Comparison of ENCODE assay signal across 8 cellular contexts in the genomic region with DNA sequence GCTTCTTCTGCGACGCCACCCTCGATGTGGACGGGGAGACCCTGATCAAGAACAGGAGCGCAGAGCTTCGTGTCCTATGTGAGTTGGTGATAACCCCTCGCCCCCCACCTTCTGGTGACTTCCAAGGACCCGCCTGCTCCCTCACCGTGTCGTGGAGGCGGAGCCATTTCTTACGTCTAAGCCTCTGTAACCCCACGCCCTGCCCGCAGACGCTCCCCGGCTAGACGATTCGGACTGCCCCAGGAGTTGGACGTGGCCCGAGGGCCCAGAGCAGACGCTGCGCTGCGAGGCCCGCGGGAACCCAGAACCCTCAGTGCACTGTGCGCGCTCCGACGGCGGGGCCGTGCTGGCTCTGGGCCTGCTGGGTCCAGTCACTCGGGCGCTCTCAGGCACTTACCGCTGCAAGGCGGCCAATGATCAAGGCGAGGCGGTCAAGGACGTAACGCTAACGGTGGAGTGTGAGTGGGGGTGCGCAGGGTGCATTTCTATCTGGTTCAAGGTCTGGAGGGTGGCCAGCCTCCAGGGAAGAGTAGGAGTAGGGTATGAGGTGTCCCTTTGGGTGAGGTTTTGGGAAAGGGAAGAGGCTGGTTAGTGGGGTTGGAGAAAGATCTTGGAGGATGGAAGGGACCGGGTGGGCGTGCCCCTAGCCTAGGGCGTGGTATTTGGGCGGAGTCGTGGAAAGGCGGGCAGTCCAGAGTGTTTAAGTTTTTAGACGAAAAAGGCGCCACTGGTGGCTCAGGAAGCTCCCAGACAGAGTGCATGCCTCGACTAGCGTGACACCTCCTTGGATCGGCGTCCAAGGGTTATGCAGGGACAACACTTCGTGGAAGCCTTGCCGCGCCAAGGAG. TPM values are rescaled to one million over a fixed set of nuclear protein-coding genes. Genes with fewer than 3 reads are reported as not detected.
DNase-seq lines count a peak whose midpoint lies in the region; TF ChIP-seq lines count a peak whose summit lies in the region.

No MANE protein-coding gene starts in this region.

- no peaks in the 10 kb centered on the region for H3K36me3 Mint-ChIP-seq in IgD-negative memory B cell

- DNase-seq in CD1c-positive myeloid dendritic cell (ENCODE audit: extremely low spot score): peak; percentile 57
- DNase-seq in COLO668 (lab: John Stamatoyannopoulos, UW; ENCODE audit: unreplicated experiment): no peak
- no peak for DNase-seq in foreskin melanocyte
- no peak for DNase-seq in cerebellum (ENCODE audit: low spot score)
- DNase-seq in NCI-H1694 (lab: John Stamatoyannopoulos, UW): no peak

- H2AFZ ChIP-seq in neural cell (ENCODE audit: low read depth, low read length): no peak overlapping the region

- H3K79me2 ChIP-seq in neural cell (replicated peaks; ENCODE audit: insufficient read depth, low read length): no peaks in the 10 kb centered on the region

- no peaks in the 10 kb centered on the region for H4K20me1 ChIP-seq in neural cell (ENCODE audit: insufficient read depth)

- peak overlapping the region; percentile 71 to 93 (median 82) for H3K4me3 Mint-ChIP-seq in IgD-negative memory B cell

- no peaks in the 10 kb centered on the region for H3K9me3 ChIP-seq in duodenal mucosa (ENCODE audit: control insufficient read depth in 1 of 2, low read length in 2 of 2)
- H3K9me3 ChIP-seq in neural cell (ENCODE audit: low read length): no peaks in the 10 kb centered on the region

- TF ChIP-seq EP300 in neural cell (conservative IDR thresholded peaks at IDR 0.05; ENCODE audit: poor library complexity, severe bottlenecking): no peak

- H3K27me3 Mint-ChIP-seq in IgD-negative memory B cell: peaks cover 56% of the 10 kb centered on the region

- H3K27me3 ChIP-seq in duodenal mucosa (ENCODE audit: control insufficient read depth in 1 of 2, insufficient read depth in 2 of 2, low read length in 2 of 2): peaks cover 68 to 70% of the 10 kb centered on the region in 2 donors
- peaks cover 94% of the 10 kb centered on the region for H3K27me3 ChIP-seq in neural cell (ENCODE audit: insufficient read depth, low read depth, low read length)

- H3K9ac ChIP-seq in duodenal mucosa (ENCODE audit: low read depth in 1 of 2, low read length in 2 of 2): peak overlapping the region in 1 of 2 donors; percentile 43
- no peak overlapping the region for H3K9ac ChIP-seq in neural cell (ENCODE audit: low read length)

- H3K9me2 ChIP-seq in neural cell (ENCODE audit: insufficient read depth, low read length): no peaks in the 10 kb centered on the region

- TF ChIP-seq RAD21 in neural cell (conservative IDR thresholded peaks at IDR 0.05): no peak

- peaks cover 0 to 7% (median 0%) of the 10 kb centered on the region in 3 donors for H3K9me3 Mint-ChIP-seq in IgD-negative memory B cell

- H3K36me3 ChIP-seq in duodenal mucosa (ENCODE audit: control insufficient read depth in 1 of 2, insufficient read depth in 2 of 2, low read length in 2 of 2) (no peaks in the 10 kb centered on the region), neural cell (ENCODE audit: insufficient read depth, low read length) (no peaks in the 10 kb centered on the region)

- H3K4me2 ChIP-seq in neural cell (ENCODE audit: low read length): no peak overlapping the region

- H3K4me1 Mint-ChIP-seq in IgD-negative memory B cell: peaks cover 22 to 32% (median 30%) of the 10 kb centered on the region in 3 donors

- peak overlapping the region; percentile 73 to 99 (median 82) for H3K27ac Mint-ChIP-seq in IgD-negative memory B cell

- H3K4me1 ChIP-seq in duodenal mucosa (ENCODE audit: control insufficient read depth in 1 of 2, insufficient read depth in 2 of 2, low read length in 2 of 2): peaks cover 27 to 64% of the 10 kb centered on the region in 2 donors

- no peak for TF ChIP-seq CTCF in neural cell (IDR thresholded peaks at IDR 0.05; ENCODE audit: poor library complexity, severe bottlenecking)

- H3K4me3 ChIP-seq in duodenal mucosa (ENCODE audit: low read depth in 1 of 2, low read length in 2 of 2) (peak overlapping the region; percentile 48 to 68), neural cell (ENCODE audit: low read length) (peak overlapping the region; percentile 66)

- no peak overlapping the region for H3K27ac ChIP-seq in duodenal mucosa (ENCODE audit: low read depth, low read length)
- H3K27ac ChIP-seq in neural cell (ENCODE audit: low read length): no peak overlapping the region

- H3F3A ChIP-seq in neural cell (ENCODE audit: insufficient read depth, low read length, poor library complexity, severe bottlenecking): no peaks in the 10 kb centered on the region

TF ChIP-seq in neural cell, 6 proteins besides CTCF, POLR2A, EP300 and RAD21:
- TF ChIP-seq, protein P1, sequence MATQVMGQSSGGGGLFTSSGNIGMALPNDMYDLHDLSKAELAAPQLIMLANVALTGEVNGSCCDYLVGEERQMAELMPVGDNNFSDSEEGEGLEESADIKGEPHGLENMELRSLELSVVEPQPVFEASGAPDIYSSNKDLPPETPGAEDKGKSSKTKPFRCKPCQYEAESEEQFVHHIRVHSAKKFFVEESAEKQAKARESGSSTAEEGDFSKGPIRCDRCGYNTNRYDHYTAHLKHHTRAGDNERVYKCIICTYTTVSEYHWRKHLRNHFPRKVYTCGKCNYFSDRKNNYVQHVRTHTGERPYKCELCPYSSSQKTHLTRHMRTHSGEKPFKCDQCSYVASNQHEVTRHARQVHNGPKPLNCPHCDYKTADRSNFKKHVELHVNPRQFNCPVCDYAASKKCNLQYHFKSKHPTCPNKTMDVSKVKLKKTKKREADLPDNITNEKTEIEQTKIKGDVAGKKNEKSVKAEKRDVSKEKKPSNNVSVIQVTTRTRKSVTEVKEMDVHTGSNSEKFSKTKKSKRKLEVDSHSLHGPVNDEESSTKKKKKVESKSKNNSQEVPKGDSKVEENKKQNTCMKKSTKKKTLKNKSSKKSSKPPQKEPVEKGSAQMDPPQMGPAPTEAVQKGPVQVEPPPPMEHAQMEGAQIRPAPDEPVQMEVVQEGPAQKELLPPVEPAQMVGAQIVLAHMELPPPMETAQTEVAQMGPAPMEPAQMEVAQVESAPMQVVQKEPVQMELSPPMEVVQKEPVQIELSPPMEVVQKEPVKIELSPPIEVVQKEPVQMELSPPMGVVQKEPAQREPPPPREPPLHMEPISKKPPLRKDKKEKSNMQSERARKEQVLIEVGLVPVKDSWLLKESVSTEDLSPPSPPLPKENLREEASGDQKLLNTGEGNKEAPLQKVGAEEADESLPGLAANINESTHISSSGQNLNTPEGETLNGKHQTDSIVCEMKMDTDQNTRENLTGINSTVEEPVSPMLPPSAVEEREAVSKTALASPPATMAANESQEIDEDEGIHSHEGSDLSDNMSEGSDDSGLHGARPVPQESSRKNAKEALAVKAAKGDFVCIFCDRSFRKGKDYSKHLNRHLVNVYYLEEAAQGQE (IDR thresholded peaks at IDR 0.05; ENCODE audit: borderline replicate concordance): no peak
- no peak for TF ChIP-seq EZH2 (IDR thresholded peaks at IDR 0.05; ENCODE audit: borderline replicate concordance, insufficient read depth, low read length, poor library complexity, severe bottlenecking)
- no peak for TF ChIP-seq SMC3 (conservative IDR thresholded peaks at IDR 0.05; ENCODE audit: poor library complexity)
- no peak for TF ChIP-seq MXI1 (conservative IDR thresholded peaks at IDR 0.05; ENCODE audit: poor library complexity, severe bottlenecking)
- TF ChIP-seq POLR2AphosphoS5 (IDR thresholded peaks at IDR 0.05): no peak
- no peak for TF ChIP-seq TAF1 (IDR thresholded peaks at IDR 0.05; ENCODE audit: low read depth)

RNA-seq across cellular contexts. Expression of a gene that starts 3.3 kb away (rescaled TPM):
- not detected for polyA plus RNA-seq in IgD-negative memory B cell
- polyA plus RNA-seq in neural cell: 2.3 and 4.1 TPM in 2 replicates
- 2.9 and 3.7 TPM in 2 replicates for polyA minus RNA-seq in neural cell
- 1.6 TPM for total RNA-seq in cerebellum

RNA-seq across cellular contexts. Expression of a gene that starts 6.3 kb away (rescaled TPM):
- 0.81 TPM for polyA plus RNA-seq in IgD-negative memory B cell
- not detected in 2 replicates for polyA plus RNA-seq in neural cell
- polyA minus RNA-seq in neural cell: not detected in 2 replicates
- not detected for total RNA-seq in cerebellum

RNA-seq across cellular contexts. Expression of a gene that starts 16.6 kb away (rescaled TPM):
- polyA plus RNA-seq in IgD-negative memory B cell: 2.6 TPM
- 22.8 and 45.2 TPM in 2 replicates for polyA plus RNA-seq in neural cell
- polyA minus RNA-seq in neural cell: 1.9 and 2.0 TPM in 2 replicates
- total RNA-seq in cerebellum: 2.4 TPM

RNA-seq across cellular contexts. Expression of a gene that starts 22.1 kb away (rescaled TPM):
- polyA plus RNA-seq in IgD-negative memory B cell (9.2 TPM), neural cell (not detected in 2 replicates)
- not detected in 2 replicates for polyA minus RNA-seq in neural cell
- 2.7 TPM for total RNA-seq in cerebellum

RNA-seq across cellular contexts. Expression of a gene that starts 22.8 kb away (rescaled TPM):
- 12.8 TPM for polyA plus RNA-seq in IgD-negative memory B cell
- polyA plus RNA-seq in neural cell: 52.6 and 82.7 TPM in 2 replicates
- polyA minus RNA-seq in neural cell: 14.0 and 15.1 TPM in 2 replicates
- total RNA-seq in cerebellum: 13.2 TPM
